8 cellular contexts compared by ENCODE assay signal in genomic region chr9:71767421-71768321, GRCh38. TPM values are rescaled to one million over a fixed set of nuclear protein-coding genes. Genes with fewer than 3 reads are reported as not detected.
DNase-seq lines count a peak whose midpoint lies in the region; ATAC-seq and TF ChIP-seq lines count a peak whose summit lies in the region.

No MANE protein-coding gene starts in this region.

- CTCF ChIA-PET in HEK293T (lab: Yijun Ruan, JAX) = interaction anchor here (0.7 to 1.0 kb wide), 3 partner anchors 50 to 483 kb away, joined by 3 read pairs; no protein-coding TSS in a partner anchor

- peaks cover 50% of the 10 kb centered on the region for H3K4me1 Mint-ChIP-seq in T-helper 17 cell
- H3K4me1 Mint-ChIP-seq in endothelial cell (ENCODE audit: unreplicated experiment) = peaks cover 34% of the 10 kb centered on the region

- H3K27ac Mint-ChIP-seq in T-helper 17 cell (peak overlapping the region; percentile 95), endothelial cell (ENCODE audit: unreplicated experiment) (peak overlapping the region; percentile 64)

- DNase-seq in NCI-H2171 treated with DMSO at 0.1 percent for 48 hours (lab: John Stamatoyannopoulos, UW) = peak; percentile 8
- DNase-seq in NCI-H2171 (lab: John Stamatoyannopoulos, UW) = no peak
- no peak for DNase-seq in T-helper 17 cell
- DNase-seq in endothelial cell (ENCODE audit: low spot score) = peak; percentile 17
- peak; percentile 29 for DNase-seq in myocyte (ENCODE audit: low read depth)
- no peak for DNase-seq in HEK293T (ENCODE audit: extremely low spot score)
- DNase-seq in NCI-H187 (lab: John Stamatoyannopoulos, UW) = no peak

- H3K27me3 Mint-ChIP-seq in T-helper 17 cell (no peaks in the 10 kb centered on the region), endothelial cell (ENCODE audit: unreplicated experiment) (peaks cover 4% of the 10 kb centered on the region)

- no peak for TF ChIP-seq CTCF in endothelial cell (IDR thresholded peaks at IDR 0.05; ENCODE audit: unreplicated experiment)

- ATAC-seq in T-helper 17 cell = no peak
- ATAC-seq in GM18861 (IDR thresholded peaks at IDR 0.05; ENCODE audit: unreplicated experiment) = no peak

- POLR2A ChIA-PET in HEK293T (lab: Yijun Ruan, JAX) = interaction anchor here (1.2 kb wide), 2 partner anchors 12 to 81 kb away, joined by 3 read pairs; no protein-coding TSS in a partner anchor

- no peaks in the 10 kb centered on the region for H3K9me3 Mint-ChIP-seq in endothelial cell (ENCODE audit: unreplicated experiment)

- H3K4me3 Mint-ChIP-seq in T-helper 17 cell = peak overlapping the region; percentile 98
- peak overlapping the region; percentile 96 for H3K4me3 Mint-ChIP-seq in endothelial cell (ENCODE audit: unreplicated experiment)

- H3K36me3 Mint-ChIP-seq in T-helper 17 cell (ENCODE audit: low read depth) = peaks cover 2% of the 10 kb centered on the region
- peaks cover 4% of the 10 kb centered on the region for H3K36me3 Mint-ChIP-seq in endothelial cell (ENCODE audit: low read depth, unreplicated experiment)

- no peaks in the 10 kb centered on the region for H3K9me3 ChIP-seq in T-helper 17 cell (ENCODE audit: control insufficient read depth, low read length, poor library complexity, severe bottlenecking)

TF ChIP-seq in HEK293T, 16 proteins besides CTCF, POLR2A, EP300 and RAD21:
- TF ChIP-seq ELF4 (IDR thresholded peaks at IDR 0.05) (no peak), ZNF384 (IDR thresholded peaks at IDR 0.05) (no peak), FOXM1 (IDR thresholded peaks at IDR 0.05; ENCODE audit: borderline replicate concordance) (no peak), L3MBTL2 (conservative IDR thresholded peaks at IDR 0.05) (no peak), HDGF (IDR thresholded peaks at IDR 0.05; ENCODE audit: borderline replicate concordance) (no peak), FOXA1 (IDR thresholded peaks at IDR 0.05) (no peak), LEF1 (IDR thresholded peaks at IDR 0.05; ENCODE audit: borderline replicate concordance) (no peak), FOXK2 (IDR thresholded peaks at IDR 0.05) (no peak), CTBP1 (IDR thresholded peaks at IDR 0.05; ENCODE audit: borderline replicate concordance) (no peak), TARDBP (IDR thresholded peaks at IDR 0.05) (no peak), SP1 (IDR thresholded peaks at IDR 0.05) (no peak)

RNA-seq across cellular contexts. Expression of gene CEMIP2, which starts 0.6 kb away (rescaled TPM):
- total RNA-seq in T-helper 17 cell = 100 to 1,000 TPM; 129 to 240 TPM
- 112 TPM for total RNA-seq in endothelial cell (ENCODE audit: unreplicated experiment)
- total RNA-seq in myocyte = 17.1 and 30.5 TPM in 2 replicates
- polyA plus RNA-seq in myocyte (2012) = 31.7 TPM

Comparison
In these comparisons a context has a peak if more than half of its experiments do, and no peak if none do; other contexts are left out.
1. DNase-seq: peak in NCI-H2171 treated with DMSO at 0.1 percent for 48 hours (single experiment), endothelial cell (single experiment) and myocyte (single experiment); none in NCI-H2171 (single experiment), T-helper 17 cell (0 of 3), HEK293T (single experiment) and NCI-H187 (0 of 2).